Comparison of ENCODE assay signal across 23 cellular contexts in the genomic region with DNA sequence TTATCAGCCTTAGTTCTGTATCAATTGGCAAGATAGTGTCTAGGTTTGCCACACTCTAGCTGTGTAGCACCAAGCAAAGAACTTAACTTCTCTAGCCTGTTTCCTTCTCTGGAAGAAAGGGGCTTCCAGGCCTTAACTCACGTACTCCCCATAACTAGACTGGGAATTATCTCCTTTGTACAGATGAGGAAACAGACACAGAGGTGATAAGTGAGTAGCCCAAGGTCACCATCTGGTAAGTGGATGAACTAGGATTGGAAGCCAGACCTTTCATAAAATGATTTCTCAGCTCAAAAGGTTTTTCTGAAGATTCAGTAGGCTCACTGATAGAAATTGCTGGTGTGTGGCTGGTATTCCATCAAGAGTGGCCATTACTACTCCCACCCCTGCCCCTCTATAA. TPM values are rescaled to one million over a fixed set of nuclear protein-coding genes. Genes with fewer than 3 reads are reported as not detected.
"Had no signal": no experiment of that assay in that cellular context is flagged by ENCODE, and none has a peak within 500 bp of the region (broad histone marks: within the 10 kb centered on the region; RNA-seq: fewer than 3 reads in every experiment).

No MANE protein-coding gene starts in this region.

- H3K27me3 Mint-ChIP-seq: activated CD4-positive, alpha-beta memory T cell treated with anti-CD3 and anti-CD28 coated beads, Interleukin-2, amount 10 ng/mL, durations not matched to agents 7 days and 5 days; memory B cell; progenitor cell of endocrine pancreas; stimulated activated naive B cell treated with anti-CD40 and anti-IgM and Interleukin-4, amounts not matched to agents 10 μg/mL and 1 μg/mL and 100 μg/mL, for 72 hours; T-cell had no signal

- DNase-seq: activated CD4-positive, alpha-beta memory T cell treated with anti-CD3 and anti-CD28 coated beads, Interleukin-2, amount 10 ng/mL, durations not matched to agents 7 days and 5 days; activated CD4-positive, alpha-beta T cell treated with anti-CD3 and anti-CD28 coated beads for 48 hours; activated T-cell treated with anti-CD3 and anti-CD28 coated beads for 4 hours; amygdala; cortex of kidney; endodermal cell; head of caudate nucleus; left colon; retina; sigmoid colon; stimulated activated CD4-positive, alpha-beta T cell treated with anti-CD3 and anti-CD28 coated beads, Interleukin-2, amount 100 ng/mL, for 48 hours; stimulated activated CD8-positive, alpha-beta memory T cell treated with anti-CD3 and anti-CD28 coated beads, Interleukin-4, amount 100 ng/mL, for 48 hours; stimulated activated naive B cell treated with anti-CD40 and anti-IgM and Interleukin-4, amounts not matched to agents 10 μg/mL and 1 μg/mL and 100 μg/mL, for 72 hours; T-cell; trophoblast cell; uterus had no signal

- ATAC-seq: gastroesophageal sphincter; left colon; stimulated activated naive B cell treated with anti-CD40 and anti-IgM and Interleukin-4, amounts not matched to agents 10 μg/mL and 1 μg/mL and 100 μg/mL, for 72 hours; T-cell had no signal

- H3K4me3 Mint-ChIP-seq: activated CD4-positive, alpha-beta memory T cell treated with anti-CD3 and anti-CD28 coated beads, Interleukin-2, amount 10 ng/mL, durations not matched to agents 7 days and 5 days; endodermal cell; memory B cell; stimulated activated naive B cell treated with anti-CD40 and anti-IgM and Interleukin-4, amounts not matched to agents 10 μg/mL and 1 μg/mL and 100 μg/mL, for 72 hours had no signal

- H3K27ac ChIP-seq: epithelial cell of prostate, gastroesophageal sphincter, sigmoid colon, uterus had no signal

- H3K9me3 ChIP-seq: gastroesophageal sphincter, sigmoid colon, uterus had no signal

- H3K4me3 ChIP-seq: gastroesophageal sphincter, sigmoid colon, smooth muscle cell, uterus had no signal

- H3K27ac Mint-ChIP-seq: activated CD4-positive, alpha-beta memory T cell treated with anti-CD3 and anti-CD28 coated beads, Interleukin-2, amount 10 ng/mL, durations not matched to agents 7 days and 5 days; endodermal cell; memory B cell; stimulated activated naive B cell treated with anti-CD40 and anti-IgM and Interleukin-4, amounts not matched to agents 10 μg/mL and 1 μg/mL and 100 μg/mL, for 72 hours had no signal

- H3K36me3 ChIP-seq: uterus had no signal

- H3K4me2 ChIP-seq: smooth muscle cell had no signal

- H3K9me3 Mint-ChIP-seq: activated CD4-positive, alpha-beta memory T cell treated with anti-CD3 and anti-CD28 coated beads, Interleukin-2, amount 10 ng/mL, durations not matched to agents 7 days and 5 days; endodermal cell; memory B cell; stimulated activated naive B cell treated with anti-CD40 and anti-IgM and Interleukin-4, amounts not matched to agents 10 μg/mL and 1 μg/mL and 100 μg/mL, for 72 hours; T-cell had no signal

- H3K27me3 ChIP-seq: gastroesophageal sphincter, sigmoid colon, uterus had no signal

- FAIRE-seq: keratinocyte had no signal

RNA-seq across cellular contexts. Expression of a gene that starts 4.4 kb away (rescaled TPM):
- total RNA-seq: temporal lobe had no signal
- polyA plus RNA-seq: smooth muscle cell had no signal
